ENCODE assay signal across 20 cellular contexts in genomic region chr18:24663026-24663425, GRCh38.
"Had no signal": no experiment of that assay in that cellular context is flagged by ENCODE, and none has a peak within 500 bp of the region (broad histone marks: within the 10 kb centered on the region; RNA-seq: fewer than 3 reads in every experiment).

No MANE protein-coding gene starts in this region.

- H3K4me3 ChIP-seq: coronary artery, lung, stomach, thoracic aorta had no signal

- H3K9me3 Mint-ChIP-seq: endodermal cell; nephron; stimulated activated naive B cell treated with anti-CD40 and anti-IgM and Interleukin-4, amounts not matched to agents 10 μg/mL and 1 μg/mL and 100 μg/mL, for 72 hours; type B pancreatic cell had no signal

- H3K4me3 Mint-ChIP-seq: endodermal cell; nephron; stimulated activated naive B cell treated with anti-CD40 and anti-IgM and Interleukin-4, amounts not matched to agents 10 μg/mL and 1 μg/mL and 100 μg/mL, for 72 hours; type B pancreatic cell had no signal

- H3K27me3 Mint-ChIP-seq: stimulated activated naive B cell treated with anti-CD40 and anti-IgM and Interleukin-4, amounts not matched to agents 10 μg/mL and 1 μg/mL and 100 μg/mL, for 72 hours had no signal

- H3K36me3 ChIP-seq: heart left ventricle, neutrophil, stomach, thoracic aorta had no signal

- H3K27ac Mint-ChIP-seq: endodermal cell; stimulated activated naive B cell treated with anti-CD40 and anti-IgM and Interleukin-4, amounts not matched to agents 10 μg/mL and 1 μg/mL and 100 μg/mL, for 72 hours; type B pancreatic cell had no signal

- H3K36me3 Mint-ChIP-seq: stimulated activated naive B cell treated with anti-CD40 and anti-IgM and Interleukin-4, amounts not matched to agents 10 μg/mL and 1 μg/mL and 100 μg/mL, for 72 hours; type B pancreatic cell had no signal

- H3K4me1 Mint-ChIP-seq: endodermal cell had no signal

- H3K27ac ChIP-seq: coronary artery, neutrophil, stomach, thoracic aorta had no signal

- H3K9me3 ChIP-seq: heart left ventricle, neutrophil, stomach, thoracic aorta had no signal

- H3K27me3 ChIP-seq: heart left ventricle had no signal

- DNase-seq: effector CD4-positive, alpha-beta T cell; endodermal cell; erythroblast; foreskin melanocyte; heart left ventricle; hippocampal formation; kidney glomerular epithelial cell; mesenchymal stem cell; midbrain; stimulated activated CD4-positive, alpha-beta T cell treated with anti-CD3 and anti-CD28 coated beads, Interleukin-2, amount 100 ng/mL, for 24 hours; stimulated activated CD4-positive, alpha-beta T cell treated with anti-CD3 and anti-CD28 coated beads, Interleukin-4, amount 100 ng/mL, for 4 hours; stimulated activated naive B cell treated with anti-CD40 and anti-IgM and Interleukin-4, amounts not matched to agents 10 μg/mL and 1 μg/mL and 100 μg/mL, for 72 hours; stomach; substantia nigra had no signal
